9 cellular contexts compared by ENCODE assay signal in the genomic region with DNA sequence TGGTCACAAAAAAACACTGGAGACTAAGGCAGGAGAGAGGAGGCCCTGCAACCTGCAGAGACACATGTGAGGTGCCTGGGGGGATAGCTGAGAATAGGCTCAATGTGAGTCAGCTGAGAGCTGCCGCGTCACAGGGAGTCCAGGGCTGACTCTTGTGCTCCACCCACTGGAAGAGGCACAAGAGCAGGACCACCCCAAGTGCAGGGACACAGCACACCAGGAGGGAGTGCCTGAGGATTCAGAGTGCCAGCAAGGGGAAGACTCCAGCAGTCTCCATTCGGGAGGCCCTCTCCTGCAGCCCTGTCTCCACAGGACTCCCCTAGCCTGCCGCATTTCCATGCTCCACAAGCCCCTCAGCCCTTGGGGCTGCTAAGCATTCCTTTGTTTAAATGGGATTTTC.
DNase-seq lines count a peak whose midpoint lies in the region; ATAC-seq and TF ChIP-seq lines count a peak whose summit lies in the region.
"Had no signal": no experiment of that assay in that cellular context is flagged by ENCODE, and none has a peak within 500 bp of the region (broad histone marks: within the 10 kb centered on the region; RNA-seq: fewer than 3 reads in every experiment).

No MANE protein-coding gene starts in this region.

- peaks cover 59% of the 10 kb centered on the region for H3K36me3 Mint-ChIP-seq in activated T-helper 2 cell treated with anti-CD3 and anti-CD28 coated beads, Interferon-gamma antibody, Interleukin-2, Interleukin-4, amounts not matched to agents 10 μg/mL and 5 μg/mL and 100 μg/mL, durations not matched to agents 14 hours and 24 hours and 36 hours (ENCODE audit: low read depth)

- TF ChIP-seq CTCF in HFF-Myc (IDR thresholded peaks at IDR 0.05; ENCODE audit: low read depth, low read length, missing control alignments) = peak; percentile 39

- no peak overlapping the region for H3K4me3 Mint-ChIP-seq in activated T-helper 2 cell treated with anti-CD3 and anti-CD28 coated beads, Interferon-gamma antibody, Interleukin-2, Interleukin-4, amounts not matched to agents 10 μg/mL and 5 μg/mL and 100 μg/mL, durations not matched to agents 14 hours and 24 hours and 36 hours (ENCODE audit: low read depth)

- H3K4me1 Mint-ChIP-seq in activated T-helper 2 cell treated with anti-CD3 and anti-CD28 coated beads, Interferon-gamma antibody, Interleukin-2, Interleukin-4, amounts not matched to agents 10 μg/mL and 5 μg/mL and 100 μg/mL, durations not matched to agents 14 hours and 24 hours and 36 hours (ENCODE audit: low read depth) = peaks cover 73% of the 10 kb centered on the region

- DNase-seq in AG08396 (ENCODE audit: low spot score) = peak; percentile 39
- peak; percentile 21 for DNase-seq in HFF-Myc (ENCODE audit: extremely low read depth, low read depth)
- DNase-seq in activated T-helper 2 cell treated with anti-CD3 and anti-CD28 coated beads, Interferon-gamma antibody, Interleukin-2, Interleukin-4, amounts not matched to agents 10 μg/mL and 5 μg/mL and 100 μg/mL, durations not matched to agents 14 hours and 24 hours and 36 hours (ENCODE audit: low spot score) = no peak
- peak; percentile 60 for DNase-seq in iris pigment epithelial cell (ENCODE audit: low read depth)
- no peak for DNase-seq in SKM-1 treated with dmso at 0.1 percent for 144 hours (lab: John Stamatoyannopoulos, UW; ENCODE audit: unreplicated experiment)
- DNase-seq: heart right ventricle had no signal

- no peaks in the 10 kb centered on the region for H3K27me3 Mint-ChIP-seq in activated T-helper 2 cell treated with anti-CD3 and anti-CD28 coated beads, Interferon-gamma antibody, Interleukin-2, Interleukin-4, amounts not matched to agents 10 μg/mL and 5 μg/mL and 100 μg/mL, durations not matched to agents 14 hours and 24 hours and 36 hours (ENCODE audit: low read depth)

- H3K27ac Mint-ChIP-seq in activated T-helper 2 cell treated with anti-CD3 and anti-CD28 coated beads, Interferon-gamma antibody, Interleukin-2, Interleukin-4, amounts not matched to agents 10 μg/mL and 5 μg/mL and 100 μg/mL, durations not matched to agents 14 hours and 24 hours and 36 hours = peak overlapping the region; percentile 84

- intact Hi-C loops in activated T-helper 2 cell treated with anti-CD3 and anti-CD28 coated beads, Interferon-gamma antibody, Interleukin-2, Interleukin-4, amounts not matched to agents 10 μg/mL and 5 μg/mL and 100 μg/mL, durations not matched to agents 14 hours and 24 hours and 36 hours (cut with micrococcal nuclease) = no loop called here

- no peak overlapping the region for H3K4me3 ChIP-seq in HFF-Myc (replicated peaks; ENCODE audit: low read depth, low read length)
- H3K4me3 ChIP-seq: heart right ventricle had no signal

- no peak for ATAC-seq in GM19035 (IDR thresholded peaks at IDR 0.05; ENCODE audit: unreplicated experiment)
- ATAC-seq in GM18861 (IDR thresholded peaks at IDR 0.05; ENCODE audit: unreplicated experiment) = no peak
- ATAC-seq in GM19328 (IDR thresholded peaks at IDR 0.05; ENCODE audit: unreplicated experiment) = no peak

- no peaks in the 10 kb centered on the region for H3K9me3 Mint-ChIP-seq in activated T-helper 2 cell treated with anti-CD3 and anti-CD28 coated beads, Interferon-gamma antibody, Interleukin-2, Interleukin-4, amounts not matched to agents 10 μg/mL and 5 μg/mL and 100 μg/mL, durations not matched to agents 14 hours and 24 hours and 36 hours

Comparison
In these comparisons a context has a peak if more than half of its experiments do, and no peak if none do; other contexts are left out.
1. DNase-seq: peak in AG08396 (single experiment), HFF-Myc (single experiment) and iris pigment epithelial cell (single experiment); none in activated T-helper 2 cell treated with anti-CD3 and anti-CD28 coated beads, Interferon-gamma antibody, Interleukin-2, Interleukin-4, amounts not matched to agents 10 μg/mL and 5 μg/mL and 100 μg/mL, durations not matched to agents 14 hours and 24 hours and 36 hours (single experiment) and SKM-1 treated with dmso at 0.1 percent for 144 hours (single experiment).